25 cellular contexts compared by ENCODE assay signal in genomic region chr2:31163011-31163540, GRCh38. TPM values are rescaled to one million over a fixed set of nuclear protein-coding genes. Genes with fewer than 3 reads are reported as not detected.
DNase-seq lines count a peak whose midpoint lies in the region; ATAC-seq and TF ChIP-seq lines count a peak whose summit lies in the region.
"Had no signal": no experiment of that assay in that cellular context is flagged by ENCODE, and none has a peak within 500 bp of the region (broad histone marks: within the 10 kb centered on the region; RNA-seq: fewer than 3 reads in every experiment).

No MANE protein-coding gene starts in this region.

- no peaks in the 10 kb centered on the region; the same call in 1 of the 2 replicates for H3K27me3 ChIP-seq in SJCRH30
- no peaks in the 10 kb centered on the region for H3K27me3 ChIP-seq in ovary

- 47 to 63% (median 57%) methylated on average over 6 of the region's 6 CpGs for WGBS in ovary, 3 donors

- H3K36me3 ChIP-seq in SJCRH30 = no peaks in the 10 kb centered on the region
- no peaks in the 10 kb centered on the region for H3K36me3 ChIP-seq in ovary
- H3K36me3 ChIP-seq: HAP-1, SJSA1 had no signal

- ATAC-seq in GM18517 (IDR thresholded peaks at IDR 0.05; ENCODE audit: unreplicated experiment) (no peak), HG02623 (IDR thresholded peaks at IDR 0.05; ENCODE audit: unreplicated experiment) (no peak)
- ATAC-seq: CD8-positive, alpha-beta T cell; GM12878; GM23338; Right ventricle myocardium inferior had no signal

- intact Hi-C loops in ovary (cut with DNase I) = loop anchor here in 1 of 4 donors (10.0 kb wide), 1 partner anchor 428 kb away; no protein-coding TSS in a partner anchor

- H3K4me1 ChIP-seq in SJCRH30 (peaks cover 13% of the 10 kb centered on the region), ovary (ENCODE audit: insufficient read depth) (no peaks in the 10 kb centered on the region)
- H3K4me1 ChIP-seq: HAP-1, SJSA1 had no signal

- DNase-seq in DMS 273 (lab: John Stamatoyannopoulos, UW; ENCODE audit: unreplicated experiment) (peak; percentile 84), NCI-H524 (lab: John Stamatoyannopoulos, UW) (peak; percentile 74 to 96), SJCRH30 (peak; percentile 76 to 88), myocyte (ENCODE audit: low read depth) (peak; percentile 63), ovary (no peak)
- no peak for DNase-seq in activated T-cell treated with anti-CD3 and anti-CD28 coated beads, Interleukin-2, amount 50 U/mL, for 1 hour
- DNase-seq: CD8-positive, alpha-beta T cell; HFFc6; NCI-H1092; NCI-H1417 treated with DMSO at 0.1 percent for 48 hours; NCI-H1694 treated with DMSO at 0.1 percent for 48 hours; NCI-H2081; NCI-H2171; NCI-H226; NK-92 treated with Interleukin-12 subunit alpha and Interleukin-12 subunit beta, amount 100 ng/mL, for 24 hours; PC-9 had no signal

- TF ChIP-seq CTCF in ovary (IDR thresholded peaks at IDR 0.05) = no peak

- H3K9me3 ChIP-seq in SJCRH30 (replicated peaks) (0 out of 2 replicates have a peak, but pooled peaks cover 3% of the 10 kb centered on the region), ovary (no peaks in the 10 kb centered on the region)
- H3K9me3 ChIP-seq: HAP-1, SJSA1 had no signal

- no peak for TF ChIP-seq EP300 in ovary (IDR thresholded peaks at IDR 0.05)

- no peak overlapping the region for H3K4me3 ChIP-seq in SJCRH30
- no peak overlapping the region for H3K4me3 ChIP-seq in ovary
- H3K4me3 ChIP-seq: GM12878, GM23338, HAP-1, PC-9, SJSA1 had no signal

- H3K27ac ChIP-seq in SJCRH30 (peak overlapping the region; percentile 44), ovary (no peak overlapping the region)
- H3K27ac ChIP-seq: C4-2B, KMS-11, PC-9, SJSA1 had no signal

- no peak for TF ChIP-seq POLR2A in ovary (IDR thresholded peaks at IDR 0.05)

RNA-seq across cellular contexts. Expression of gene GALNT14, which starts 24.8 kb away (rescaled TPM):
- not detected in 2 replicates for total RNA-seq in SJCRH30 (2014; rRNA removed; shearing (Covaris generic))
- not detected in 2 replicates for total RNA-seq in myocyte
- not detected for polyA plus RNA-seq in myocyte (2012)
- total RNA-seq in ovary = 1 to 10 TPM in 4 of 7 donors, not detected in 3; 1.1 to 9.8 (median 1.6) TPM
- polyA plus RNA-seq in ovary = 1 to 10 TPM in 1 of 2 donors, under 1 TPM in 1; 0.28 to 1.6 TPM
- total RNA-seq: CD8-positive, alpha-beta T cell had no signal

RNA-seq across cellular contexts. Expression of gene CAPN14, which starts 54.2 kb away (rescaled TPM):
- total RNA-seq in SJCRH30 (2014; rRNA removed; shearing (Covaris generic)) = not detected in 2 replicates
- total RNA-seq in myocyte (0.05 TPM in 1 of 2 replicates, not detected in the other), ovary (under 1 TPM in 5 of 7 donors, not detected in 2; 0.05 to 0.23 (median 0.08) TPM)
- polyA plus RNA-seq in myocyte (2012) = not detected
- polyA plus RNA-seq in ovary = under 1 TPM; 0.05 TPM
- total RNA-seq: GM23338, SJSA1 had no signal

Comparison
In these comparisons a context has a peak if more than half of its experiments do, and no peak if none do; other contexts are left out.
1. DNase-seq: peak in DMS 273 (single experiment), NCI-H524 (2 of 2), SJCRH30 (2 of 2) and myocyte (single experiment); none in ovary (0 of 5) and activated T-cell treated with anti-CD3 and anti-CD28 coated beads, Interleukin-2, amount 50 U/mL, for 1 hour (single experiment).